Comparison of ENCODE assay signal across 25 cellular contexts in the genomic region with DNA sequence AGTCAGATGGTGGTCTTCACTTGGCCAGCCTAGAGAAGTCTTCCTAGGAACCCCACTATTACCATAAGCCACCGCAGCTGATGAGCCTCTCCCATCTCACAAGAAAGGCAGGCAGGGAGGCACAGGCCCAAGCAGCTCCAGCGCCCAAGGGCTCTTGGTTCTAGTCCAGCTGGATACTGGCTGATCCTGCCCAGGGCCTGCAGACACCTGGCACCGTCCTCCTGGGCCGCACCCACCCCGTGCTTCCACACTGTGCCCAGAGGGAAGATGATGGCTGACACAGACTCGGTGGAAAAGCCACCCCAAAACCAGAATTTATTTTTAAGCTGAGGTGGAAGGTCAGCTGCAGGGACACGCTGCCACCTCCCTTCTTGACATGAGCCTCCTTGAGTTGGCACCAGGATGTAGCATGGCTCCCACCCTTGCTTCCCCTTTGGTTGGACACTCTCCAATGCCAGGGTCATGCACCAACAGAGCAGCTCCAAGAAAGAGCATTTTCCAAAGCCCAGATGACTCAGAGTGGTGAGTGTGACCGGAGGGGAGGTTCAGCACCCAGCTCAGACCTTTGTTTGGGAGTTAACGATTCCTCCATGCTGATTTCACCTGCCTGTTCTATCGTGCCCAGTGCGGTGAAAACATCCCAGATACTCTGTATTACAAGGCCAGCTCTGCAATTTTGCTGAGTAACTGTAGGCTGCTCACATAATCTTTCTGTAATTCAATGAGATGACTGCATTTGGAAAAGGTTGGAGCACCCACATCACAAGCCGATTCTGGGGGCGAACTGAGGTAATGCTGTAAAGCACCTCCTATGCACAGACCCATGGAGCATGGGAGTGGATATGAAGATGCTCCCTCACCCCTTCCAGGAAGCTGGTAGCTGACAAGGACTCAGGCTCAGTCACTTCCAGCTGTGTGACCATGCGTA.
A peak's percentile ranks its signal among the peaks of the same experiment; 100 is the strongest.
DNase-seq lines count a peak whose midpoint lies in the region; ATAC-seq, FAIRE-seq and TF ChIP-seq lines count a peak whose summit lies in the region.
"Had no signal": no experiment of that assay in that cellular context is flagged by ENCODE, and none has a peak within 500 bp of the region (broad histone marks: within the 10 kb centered on the region; RNA-seq: fewer than 3 reads in every experiment).

No MANE protein-coding gene starts in this region.

- no peaks in the 10 kb centered on the region for H4K20me1 ChIP-seq in K562 (replicated peaks; ENCODE audit: control insufficient read depth, insufficient read depth, low read length)

- peaks cover 5% of the 10 kb centered on the region in 2 experiments; a peak in 4 of 5 replicates for H3K4me1 ChIP-seq in K562 (replicated peaks in 1 of 2; ENCODE audit: control insufficient read depth in 2 of 2, insufficient read depth in 2 of 2, low read length in 2 of 2)
- peaks cover 28% of the 10 kb centered on the region for H3K4me1 ChIP-seq in suprapubic skin

- intact Hi-C loops in K562 (cut with micrococcal nuclease), result no loop called here
- intact Hi-C loops in head of caudate nucleus (cut with DNase I), result no loop called here

- no peaks in the 10 kb centered on the region for H3K9me1 ChIP-seq in K562 (ENCODE audit: control insufficient read depth, insufficient read depth, low read length)

- peak overlapping the region in 1 of 2 experiments; percentile 61; a peak in 1 of 4 replicates for H3K9ac ChIP-seq in K562 (ENCODE audit: insufficient read depth in 1 of 2, low read depth in 2 of 2, low read length in 2 of 2)
- H3K9ac ChIP-seq: SK-N-SH had no signal

- DNase-seq in MG63 (peak; percentile 88), K562 (ENCODE audit: extremely low read depth in 1 of 4, low spot score in 3 of 4) (no peak), head of caudate nucleus (peak in 34 of 42 donors; percentile 11 to 81 (median 45)), suprapubic skin (ENCODE audit: low spot score in 2 of 2) (peak; percentile 82 to 86), iPS-NIHi11 (ENCODE audit: low spot score) (no peak)
- DNase-seq: activated CD8-positive, alpha-beta memory T cell treated with anti-CD3 and anti-CD28 coated beads, Interleukin-2, amount 50 U/mL, for 48 hours; activated effector memory CD4-positive, alpha-beta T cell treated with Interleukin-2 at 50 U/mL for 16 hours; activated naive CD8-positive, alpha-beta T cell treated with anti-CD3 and anti-CD28 coated beads, Interleukin-2, amount 50 U/mL, for 24 hours; CD4-positive, alpha-beta memory T cell; DMS153; effector memory CD8-positive, alpha-beta T cell; GDM1; Kasumi-1; NCI-H1105; NCI-H2029 treated with DMSO at 0.1 percent for 48 hours; NK-92 treated with Interleukin-12 subunit alpha and Interleukin-12 subunit beta, amount 100 ng/mL, for 24 hours; SK-N-SH; stimulated activated CD4-positive, alpha-beta T cell treated with anti-CD3 and anti-CD28 coated beads, Interleukin-1b, Interleukin-23, amount 100 ng/mL, for 48 hours; WERI-Rb-1 had no signal

- no TSS peak for BruUV-seq in K562 (replicated peaks; lab: Mats Ljungman, UMichigan)

- no peak for TF ChIP-seq RAD21 in K562 (CRISPR knock-in tag; conservative IDR thresholded peaks at IDR 0.05 in 1 of 2, IDR thresholded peaks at IDR 0.05 in 1 of 2)

- CTCF ChIA-PET in K562 (lab: Yijun Ruan, JAX; ENCODE audit: low intra/inter-chr PET ratio), result no interaction called here

- H3K4me2 ChIP-seq in K562 (ENCODE audit: insufficient read depth, low read length), result no peak overlapping the region
- H3K4me2 ChIP-seq: SK-N-SH had no signal

- TF ChIP-seq CTCF in K562 (IDR thresholded peaks at IDR 0.05 in 2 of 3, conservative IDR thresholded peaks at IDR 0.05 in 1 of 3; ENCODE audit: insufficient read depth in 2 of 3, low read depth in 1 of 3, low read length in 3 of 3), result no peak
- no peak for TF ChIP-seq CTCF in suprapubic skin (IDR thresholded peaks at IDR 0.05)

- no peak overlapping the region for H2AFZ ChIP-seq in K562 (ENCODE audit: low read depth, low read length)

- TF ChIP-seq EP300 in K562 (IDR thresholded peaks at IDR 0.05; ENCODE audit: low read length) (no peak), suprapubic skin (IDR thresholded peaks at IDR 0.05) (no peak)

- H3K27me3 ChIP-seq in MG63 (no peaks in the 10 kb centered on the region), K562 (ENCODE audit: control insufficient read depth in 2 of 2, insufficient read depth in 2 of 2, low read length in 2 of 2) (peaks cover 33 to 63% of the 10 kb centered on the region in 2 experiments), suprapubic skin (no peaks in the 10 kb centered on the region)

- H3K36me3 ChIP-seq in MG63 (no peaks in the 10 kb centered on the region), K562 (ENCODE audit: control insufficient read depth, insufficient read depth, low read length) (no peaks in the 10 kb centered on the region), suprapubic skin (no peaks in the 10 kb centered on the region)
- H3K36me3 ChIP-seq: thoracic aorta, WERI-Rb-1 had no signal

- FAIRE-seq in K562 (lab: Jason Lieb, UNC), result no peak
- FAIRE-seq: colon, HTR-8/SVneo had no signal

- POLR2A ChIA-PET in K562 (lab: Yijun Ruan, JAX), result interaction anchor here (0.6 to 2.1 kb wide), 10 partner anchors 9 to 1700 kb away, joined by 3 to 6 read pairs (median 3); no protein-coding TSS in a partner anchor

- in situ Hi-C loops in K562 (cut with MboI), result no loop called here

- WGBS in K562 (ENCODE audit: insufficient coverage, low coverage, missing lambda C conversion rate), result 12% methylated on average over 14 of the region's 14 CpGs
- 66% methylated on average over 7 of the region's 14 CpGs for WGBS in suprapubic skin

- H3K4me3 ChIP-seq in MG63 (no peak overlapping the region), K562 (no peak overlapping the region), suprapubic skin (peak overlapping the region; percentile 1)
- H3K4me3 ChIP-seq: thoracic aorta had no signal

- TF ChIP-seq POLR2A in K562 (conservative IDR thresholded peaks at IDR 0.05) (no peak), suprapubic skin (IDR thresholded peaks at IDR 0.05) (no peak)

- H3K9me3 ChIP-seq in MG63 (no peaks in the 10 kb centered on the region), K562 (replicated peaks; ENCODE audit: control insufficient read depth, insufficient read depth, low read depth, low read length) (no peaks in the 10 kb centered on the region), suprapubic skin (no peaks in the 10 kb centered on the region)
- H3K9me3 ChIP-seq: SK-N-SH, thoracic aorta had no signal

- ATAC-seq in K562, result peak; percentile 31; the same call in 2 of the 3 replicates
- no peak for ATAC-seq in GM19463 (IDR thresholded peaks at IDR 0.05; ENCODE audit: unreplicated experiment)
- no peak for ATAC-seq in GM19397 (IDR thresholded peaks at IDR 0.05; ENCODE audit: unreplicated experiment)
- ATAC-seq: activated naive CD8-positive, alpha-beta T cell treated with anti-CD3 and anti-CD28 coated beads, Interleukin-2, amount 50 U/mL, for 24 hours; effector memory CD8-positive, alpha-beta T cell; stimulated activated effector memory CD8-positive, alpha-beta T cell treated with anti-CD3 and anti-CD28 coated beads, Interleukin-12 subunit alpha, Interleukin-12 subunit beta, amount 100 ng/mL, for 72 hours had no signal

- H3K27ac ChIP-seq in K562 (ENCODE audit: extremely low read depth, low read depth, low read length), result no peak overlapping the region
- H3K27ac ChIP-seq in suprapubic skin, result peak overlapping the region; percentile 76
- H3K27ac ChIP-seq: thoracic aorta, WERI-Rb-1 had no signal

- H3K79me2 ChIP-seq in K562 (ENCODE audit: control insufficient read depth, insufficient read depth, low read length), result no peaks in the 10 kb centered on the region

TF ChIP-seq in K562, 482 proteins besides CTCF, POLR2A, EP300 and RAD21 (continues in another document):
- no peak for TF ChIP-seq MITF (IDR thresholded peaks at IDR 0.05)
- TF ChIP-seq JUND (IDR thresholded peaks at IDR 0.05; ENCODE audit: borderline replicate concordance, low read depth, low read length), result no peak
- TF ChIP-seq JUND (tag; IDR thresholded peaks at IDR 0.05; ENCODE audit: borderline replicate concordance, low read depth, low read length), result 0 out of 3 replicates have a peak, but pooled peaks have one; percentile 9
- TF ChIP-seq C11orf30 (IDR thresholded peaks at IDR 0.05; ENCODE audit: low read depth), result peak; percentile 62
- no peak for TF ChIP-seq KLF10 (CRISPR knock-in tag; IDR thresholded peaks at IDR 0.05)
- TF ChIP-seq MAFK (IDR thresholded peaks at IDR 0.05; ENCODE audit: low read length), result peak; percentile 28; the same call in 1 of the 2 replicates
- TF ChIP-seq MAFG (tag; conservative IDR thresholded peaks at IDR 0.05), result peak; percentile 70
- peak; percentile 24 for TF ChIP-seq ZFP36 (IDR thresholded peaks at IDR 0.05; ENCODE audit: low read depth, low read length, partially characterized antibody)

Comparison
In these comparisons a context has a peak if more than half of its experiments do, and no peak if none do; other contexts are left out.
1. DNase-seq: peak in MG63 (single experiment), head of caudate nucleus (34 of 42) and suprapubic skin (2 of 2); none in K562 (0 of 4) and iPS-NIHi11 (single experiment).